8 cellular contexts compared by ENCODE assay signal in genomic region chr19:798415-799075, GRCh38. TPM values are rescaled to one million over a fixed set of nuclear protein-coding genes. Genes with fewer than 3 reads are reported as not detected.
DNase-seq lines count a peak whose midpoint lies in the region; ATAC-seq and TF ChIP-seq lines count a peak whose summit lies in the region.

No MANE protein-coding gene starts in this region.

- no peaks in the 10 kb centered on the region; the same call in 1 of the 2 replicates for H3K9me3 ChIP-seq in AG04450 (ENCODE audit: control insufficient read depth, insufficient read depth, low read length)
- no peaks in the 10 kb centered on the region for H3K9me3 ChIP-seq in mesenchymal stem cell (ENCODE audit: control insufficient read depth, low read length)
- no peaks in the 10 kb centered on the region for H3K9me3 ChIP-seq in aorta (ENCODE audit: control insufficient read depth, low read length)

- H3K9me3 Mint-ChIP-seq in MCF 10A (ENCODE audit: unreplicated experiment), result no peaks in the 10 kb centered on the region

- H3K4me3 ChIP-seq in AG04450 (ENCODE audit: low read depth, low read length), result peak overlapping the region; percentile 90
- H3K4me3 ChIP-seq in mesenchymal stem cell (ENCODE audit: insufficient read depth in 1 of 2, low read depth in 1 of 2, low read length in 2 of 2), result peak overlapping the region; percentile 88 to 96
- H3K4me3 ChIP-seq in aorta (ENCODE audit: low read length in 2 of 2), result peak overlapping the region; percentile 91 to 96

- no peak overlapping the region for H2BK120ac ChIP-seq in mesenchymal stem cell (ENCODE audit: low read depth, low read length)

- H3K27me3 Mint-ChIP-seq in MCF 10A (ENCODE audit: insufficient read depth, unreplicated experiment), result no peaks in the 10 kb centered on the region

- H4K91ac ChIP-seq in mesenchymal stem cell (ENCODE audit: low read length), result no peak overlapping the region

- ATAC-seq in aorta (ENCODE audit: low FRiP score), result no peak

- no peak overlapping the region for H3K14ac ChIP-seq in mesenchymal stem cell (ENCODE audit: low read length in 2 of 2)

- H3K27ac ChIP-seq in AG04450 (ENCODE audit: low read depth, low read length) (no peak overlapping the region), mesenchymal stem cell (ENCODE audit: low read length, poor library complexity, severe bottlenecking) (peak overlapping the region; percentile 92), aorta (ENCODE audit: low read depth in 1 of 2, low read length in 2 of 2) (no peak overlapping the region)

- TF ChIP-seq CTCF in AG04450 (IDR thresholded peaks at IDR 0.05; ENCODE audit: low read depth, low read length), result no peak
- TF ChIP-seq CTCF in MCF 10A (IDR thresholded peaks at IDR 0.05; ENCODE audit: unreplicated experiment), result no peak

- H3K4me2 ChIP-seq in mesenchymal stem cell (ENCODE audit: low read length, poor library complexity, severe bottlenecking), result peak overlapping the region; percentile 88

- H3K18ac ChIP-seq in mesenchymal stem cell (ENCODE audit: low read depth in 1 of 2, low read length in 2 of 2), result peak overlapping the region; percentile 58 to 66

- no peak overlapping the region for H2BK12ac ChIP-seq in mesenchymal stem cell (ENCODE audit: low read length in 2 of 2)

- no TSS peak for BruUV-seq in MCF 10A (replicated peaks; lab: Mats Ljungman, UMichigan)

- POLR2A ChIA-PET in AG04450 (lab: Yijun Ruan, JAX) (interaction anchor here (0.8 to 1.3 kb wide), 4 partner anchors 11 to 52 kb away, joined by 3 to 5 read pairs (median 3); no protein-coding TSS in a partner anchor), MCF 10A (lab: Yijun Ruan, JAX) (interaction anchor here (0.6 to 2.4 kb wide), 9 partner anchors 9 to 253 kb away, joined by 3 to 10 read pairs (median 3); partner anchors contain the start of gene WDR18)

- CTCF ChIA-PET in AG04450 (lab: Charles Lee), result interaction anchor here (2.2 kb wide), 1 partner anchor 28 kb away, joined by 9 read pairs; no protein-coding TSS in a partner anchor
- CTCF ChIA-PET in MCF 10A (lab: Yijun Ruan, JAX), result interaction anchor here (0.6 to 1.7 kb wide), 4 partner anchors 19 to 124 kb away, joined by 3 to 5 read pairs (median 4); no protein-coding TSS in a partner anchor

- no peak for DNase-seq in AG04450 (ENCODE audit: low read depth, low spot score)
- peak; percentile 5 for DNase-seq in HT-29 (ENCODE audit: low spot score)
- DNase-seq in MCF 10A (ENCODE audit: unreplicated experiment), result no peak
- no peak for DNase-seq in mesenchymal stem cell
- DNase-seq in aorta, result peak in 1 of 2 donors; percentile 52
- no peak for DNase-seq in germinal center (ENCODE audit: low spot score)
- no peak for DNase-seq in NK-92 (lab: John Stamatoyannopoulos, UW; ENCODE audit: unreplicated experiment)
- no peak for DNase-seq in hypothalamus (lab: John Stamatoyannopoulos, UW)

- peak overlapping the region; percentile 38 for H2AK5ac ChIP-seq in mesenchymal stem cell (ENCODE audit: low read length, severe bottlenecking)

- under 1% methylated on average over 43 of the region's 44 CpGs for WGBS in mesenchymal stem cell
- WGBS in aorta, 2 donors, result 1% methylated on average over 42 to 44 of the region's 44 CpGs

- intact Hi-C loops in MCF 10A (cut with micrococcal nuclease), result loop anchor here (1.0 kb wide), 1 partner anchor 28 kb away; no protein-coding TSS in a partner anchor
- intact Hi-C loops in aorta (cut with DNase I), result loop anchor here in 1 of 2 donors (5.0 kb wide), 2 partner anchors 121 to 136 kb away; partner anchors contain the start of genes FSTL3 and RNF126

- peak overlapping the region; percentile 68 for H2BK15ac ChIP-seq in mesenchymal stem cell (ENCODE audit: low read depth, poor library complexity, severe bottlenecking)

- peaks cover 45% of the 10 kb centered on the region for H3K36me3 Mint-ChIP-seq in MCF 10A (ENCODE audit: insufficient read depth, unreplicated experiment)

- peak overlapping the region in 1 of 2 experiments; percentile 94 for H3K23ac ChIP-seq in mesenchymal stem cell (ENCODE audit: low read length in 2 of 2)

- no peaks in the 10 kb centered on the region for H3K79me1 ChIP-seq in mesenchymal stem cell (replicated peaks; ENCODE audit: low read length, poor library complexity, severe bottlenecking)

- peak overlapping the region; percentile 70 for H3K27ac Mint-ChIP-seq in MCF 10A (ENCODE audit: low read depth, unreplicated experiment)

- peak overlapping the region; percentile 91 for H3K4me3 Mint-ChIP-seq in MCF 10A (ENCODE audit: unreplicated experiment)

- H2AFZ ChIP-seq in mesenchymal stem cell (ENCODE audit: low read depth, low read length), result no peak overlapping the region

- peaks cover 16 to 47% of the 10 kb centered on the region in 2 experiments for H3K36me3 ChIP-seq in mesenchymal stem cell (ENCODE audit: control insufficient read depth in 1 of 2, insufficient read depth in 2 of 2, low read depth in 1 of 2, low read length in 2 of 2)
- no peaks in the 10 kb centered on the region for H3K36me3 ChIP-seq in aorta (ENCODE audit: control insufficient read depth in 1 of 2, insufficient read depth in 2 of 2, low read length in 1 of 2)

- H4K8ac ChIP-seq in mesenchymal stem cell (ENCODE audit: low read length), result no peak overlapping the region

- peak overlapping the region; percentile 75 for H2BK5ac ChIP-seq in mesenchymal stem cell (ENCODE audit: low read depth, low read length, poor library complexity, severe bottlenecking)

- H3K9ac ChIP-seq in mesenchymal stem cell (ENCODE audit: low read length), result peak overlapping the region; percentile 96

- H3K4me1 Mint-ChIP-seq in MCF 10A (ENCODE audit: insufficient read depth, unreplicated experiment), result peaks cover 33% of the 10 kb centered on the region

- peak overlapping the region; percentile 64 to 72 for H3K4ac ChIP-seq in mesenchymal stem cell (ENCODE audit: low read depth in 1 of 2, low read length in 2 of 2)

- H3K4me1 ChIP-seq in mesenchymal stem cell (ENCODE audit: control insufficient read depth, insufficient read depth, low read depth, low read length) (peaks cover 42% of the 10 kb centered on the region), aorta (ENCODE audit: control insufficient read depth in 1 of 2, insufficient read depth in 2 of 2, low read length in 2 of 2) (peaks cover 3% of the 10 kb centered on the region in 2 donors)

- H3K27me3 ChIP-seq in AG04450 (ENCODE audit: control insufficient read depth, insufficient read depth, low read length) (no peaks in the 10 kb centered on the region), mesenchymal stem cell (ENCODE audit: control insufficient read depth in 1 of 2, insufficient read depth in 1 of 2, low read length in 2 of 2) (no peaks in the 10 kb centered on the region), aorta (ENCODE audit: control insufficient read depth in 1 of 2, insufficient read depth in 2 of 2, low read length in 1 of 2) (no peaks in the 10 kb centered on the region)

RNA-seq across cellular contexts. Expression of gene PTBP1, which starts 1.3 kb away (rescaled TPM):
- polyA plus RNA-seq in AG04450 (2011; rRNA removed), result 141 and 216 TPM in 2 replicates
- 159 and 225 TPM in 2 replicates for polyA minus RNA-seq in AG04450 (2011; rRNA and poly(A)+ RNA removed)
- 464 and 599 TPM in 2 replicates for total RNA-seq in HT-29 (2014; rRNA removed; shearing (Covaris generic))
- total RNA-seq in MCF 10A (2022), result 348 and 431 TPM in 2 replicates
- polyA plus RNA-seq in mesenchymal stem cell (2013, experiment 1 of 2), result 233 TPM
- polyA plus RNA-seq in mesenchymal stem cell (2013, experiment 2 of 2), result 242 TPM
- 100 to 1,000 TPM; 192 to 218 TPM for total RNA-seq in aorta
- 10 to 100 TPM; 46.7 to 90.4 TPM for polyA plus RNA-seq in aorta

RNA-seq across cellular contexts. Expression of gene PLPPR3, which starts 23.2 kb away (rescaled TPM):
- polyA plus RNA-seq in AG04450 (2011; rRNA removed) (1.3 and 2.2 TPM in 2 replicates), aorta (not detected)
- 1.6 and 2.1 TPM in 2 replicates for polyA minus RNA-seq in AG04450 (2011; rRNA and poly(A)+ RNA removed)
- total RNA-seq in HT-29 (2014; rRNA removed; shearing (Covaris generic)), result not detected in 2 replicates
- total RNA-seq in MCF 10A (2022) (not detected in 2 replicates), aorta (not detected)
- polyA plus RNA-seq in mesenchymal stem cell (2013, experiment 1 of 2), result 3.2 TPM
- 2.9 TPM for polyA plus RNA-seq in mesenchymal stem cell (2013, experiment 2 of 2)

RNA-seq across cellular contexts. Expression of gene AZU1, which starts 29.1 kb away (rescaled TPM):
- polyA plus RNA-seq in AG04450 (2011; rRNA removed), result 0.04 TPM in 1 of 2 replicates, not detected in the other
- polyA minus RNA-seq in AG04450 (2011; rRNA and poly(A)+ RNA removed), result not detected in 2 replicates
- total RNA-seq in HT-29 (2014; rRNA removed; shearing (Covaris generic)), result not detected in 2 replicates
- not detected in 2 replicates for total RNA-seq in MCF 10A (2022)
- 0.15 TPM for polyA plus RNA-seq in mesenchymal stem cell (2013, experiment 1 of 2)
- polyA plus RNA-seq in mesenchymal stem cell (2013, experiment 2 of 2), result 0.05 TPM
- under 1 TPM in 1 of 2 donors, not detected in 1; 0.72 TPM for total RNA-seq in aorta
- polyA plus RNA-seq in aorta, result under 1 TPM in 1 of 2 donors, not detected in 1; 0.49 TPM

RNA-seq across cellular contexts. Expression of gene PRTN3, which starts 42.3 kb away (rescaled TPM):
- polyA plus RNA-seq in AG04450 (2011; rRNA removed) (not detected in 2 replicates), aorta (not detected)
- polyA minus RNA-seq in AG04450 (2011; rRNA and poly(A)+ RNA removed), result not detected in 2 replicates
- total RNA-seq in HT-29 (2014; rRNA removed; shearing (Covaris generic)), result not detected in 2 replicates
- total RNA-seq in MCF 10A (2022) (not detected in 2 replicates), aorta (not detected)
- polyA plus RNA-seq in mesenchymal stem cell (2013, experiment 1 of 2), result 0.07 TPM
- polyA plus RNA-seq in mesenchymal stem cell (2013, experiment 2 of 2), result 0.04 TPM

RNA-seq across cellular contexts. Expression of gene MISP, which starts 47.6 kb away (rescaled TPM):
- 0.07 and 0.09 TPM in 2 replicates for polyA plus RNA-seq in AG04450 (2011; rRNA removed)
- polyA minus RNA-seq in AG04450 (2011; rRNA and poly(A)+ RNA removed), result 0.18 TPM in 1 of 2 replicates, not detected in the other
- 206 and 211 TPM in 2 replicates for total RNA-seq in HT-29 (2014; rRNA removed; shearing (Covaris generic))
- total RNA-seq in MCF 10A (2022), result 33.7 and 35.0 TPM in 2 replicates
- polyA plus RNA-seq in mesenchymal stem cell (2013, experiment 1 of 2), result 0.06 TPM
- polyA plus RNA-seq in mesenchymal stem cell (2013, experiment 2 of 2), result 0.01 TPM
- total RNA-seq in aorta, result under 1 TPM in 1 of 2 donors, not detected in 1; 0.12 TPM
- polyA plus RNA-seq in aorta, result 10 to 100 TPM in 1 of 2 donors, 1 to 10 TPM in 1; 1.0 to 53.3 TPM
